Comparison of ENCODE assay signal across 23 cellular contexts in the genomic region with DNA sequence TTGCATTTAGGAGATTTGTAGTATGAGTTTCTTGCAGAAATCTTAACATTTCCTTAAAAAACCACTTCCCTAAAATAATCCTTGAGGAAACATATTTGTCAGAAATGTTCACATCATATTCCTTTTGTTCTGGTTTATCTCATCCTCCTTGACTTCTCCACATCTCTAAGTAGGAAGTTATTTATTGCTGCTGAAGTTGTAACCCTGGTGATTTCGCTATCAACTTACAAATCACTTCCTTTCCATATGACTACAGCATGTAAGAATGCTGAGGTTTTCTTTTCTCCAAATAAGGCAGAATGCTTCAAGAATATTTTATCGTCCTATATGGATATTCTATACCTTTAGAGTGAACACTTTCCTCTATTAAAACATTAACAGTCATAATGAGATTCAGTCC.
DNase-seq lines count a peak whose midpoint lies in the region; ATAC-seq, FAIRE-seq and TF ChIP-seq lines count a peak whose summit lies in the region.
"Had no signal": no experiment of that assay in that cellular context is flagged by ENCODE, and none has a peak within 500 bp of the region (broad histone marks: within the 10 kb centered on the region; RNA-seq: fewer than 3 reads in every experiment).

No MANE protein-coding gene starts in this region.

- H3K79me2 ChIP-seq in endothelial cell of umbilical vein (ENCODE audit: control insufficient read depth, insufficient read depth, low read length) = no peaks in the 10 kb centered on the region
- no peaks in the 10 kb centered on the region for H3K79me2 ChIP-seq in mesendoderm (ENCODE audit: control insufficient read depth, insufficient read depth, low read length)

- H3K56ac ChIP-seq in mesendoderm (ENCODE audit: low read length) = no peak overlapping the region

- H3K4me1 ChIP-seq in endothelial cell of umbilical vein (ENCODE audit: control insufficient read depth, extremely low read depth, insufficient read depth, low read length) = peaks cover 33% of the 10 kb centered on the region
- no peaks in the 10 kb centered on the region for H3K4me1 ChIP-seq in mesendoderm (ENCODE audit: control insufficient read depth, low read depth, low read length)
- no peaks in the 10 kb centered on the region for H3K4me1 ChIP-seq in mucosa of descending colon (ENCODE audit: low read depth)
- H3K4me1 ChIP-seq: colonic mucosa had no signal

- H2BK120ac ChIP-seq in mesendoderm (ENCODE audit: low read depth, low read length) = no peak overlapping the region

- ATAC-seq in mucosa of descending colon (no peak), GM21515 (IDR thresholded peaks at IDR 0.05; ENCODE audit: unreplicated experiment) (no peak)
- ATAC-seq: activated naive CD8-positive, alpha-beta T cell treated with anti-CD3 and anti-CD28 coated beads, Interleukin-2, amount 50 U/mL, for 24 hours; esophagus mucosa; stimulated activated memory B cell treated with anti-CD40 and anti-IgM and Interleukin-4, amounts not matched to agents 10 μg/mL and 1 μg/mL and 100 μg/mL, for 72 hours had no signal

- no peak overlapping the region for H2BK5ac ChIP-seq in mesendoderm (ENCODE audit: low read length)

- H3K27me3 ChIP-seq in endothelial cell of umbilical vein (ENCODE audit: control insufficient read depth in 2 of 2, insufficient read depth in 2 of 2, low read length in 2 of 2) (no peaks in the 10 kb centered on the region), mesendoderm (ENCODE audit: insufficient read depth, low read length, poor library complexity) (no peaks in the 10 kb centered on the region)
- H3K27me3 ChIP-seq: colonic mucosa had no signal

- H4K5ac ChIP-seq in mesendoderm (ENCODE audit: low read length) = no peak overlapping the region

- H3K23ac ChIP-seq in mesendoderm (ENCODE audit: low read length) = no peak overlapping the region

- H3K9me1 ChIP-seq in endothelial cell of umbilical vein (replicated peaks; ENCODE audit: control insufficient read depth, extremely low read depth, insufficient read depth, low read length) = no peaks in the 10 kb centered on the region

- TF ChIP-seq POLR2A in endothelial cell of umbilical vein (IDR thresholded peaks at IDR 0.05; ENCODE audit: low read depth, low read length) = peak; percentile 61

- H3K27ac ChIP-seq in endothelial cell of umbilical vein (ENCODE audit: insufficient read depth, low read depth, low read length) (peak overlapping the region; percentile 82), mesendoderm (ENCODE audit: low read depth, low read length) (no peak overlapping the region)
- H3K27ac ChIP-seq: colonic mucosa, skin epidermis had no signal

- no TSS peak for BruUV-seq in endothelial cell of umbilical vein (replicated peaks; lab: Mats Ljungman, UMichigan)

- FAIRE-seq in RCC 7860 (lab: Jason Lieb, UNC) (no peak), endothelial cell of umbilical vein (lab: Jason Lieb, UNC) (peak; percentile 84)
- FAIRE-seq: GM18507 had no signal

- no peak overlapping the region for H2AK5ac ChIP-seq in mesendoderm (ENCODE audit: low read length)

- DNase-seq in Daoy (ENCODE audit: low read depth) (peak; percentile 2), RCC 7860 (ENCODE audit: low spot score) (peak; percentile 58), endothelial cell of umbilical vein (ENCODE audit: low read depth, low spot score) (peak; percentile 92), mesendoderm (peak; percentile 82), mucosa of descending colon (no peak), NCI-H1417 (lab: John Stamatoyannopoulos, UW) (no peak), iPS-NIHi7 (ENCODE audit: extremely low spot score) (no peak)
- DNase-seq: activated CD4-positive, alpha-beta T cell treated with anti-CD3 and anti-CD28 coated beads, Interleukin-2, amount 10 ng/mL, durations not matched to agents 7 days and 5 days; activated naive CD8-positive, alpha-beta T cell treated with anti-CD3 and anti-CD28 coated beads, Interleukin-2, amount 50 U/mL, for 24 hours; activated T-cell treated with anti-CD3 and anti-CD28 coated beads, Interleukin-2, amount 50 U/mL, for 48 hours; Calu3; colonic mucosa; NCI-H1105; NK-92 treated with Interleukin-12 subunit alpha and Interleukin-12 subunit beta, amount 100 ng/mL, for 24 hours; nucleus accumbens; SIG-M5; T1000; trophoblast cell had no signal

- no CpG with 5 or more reads among the region's 2 CpGs for WGBS in mesendoderm (ENCODE audit: extremely low coverage, insufficient coverage, low lambda C conversion rate)

- CTCF ChIA-PET in endothelial cell of umbilical vein (lab: Charles Lee) = interaction anchor here (1.3 to 4.6 kb wide), 2 partner anchors 12 to 20 kb away, joined by 5 to 59 read pairs; no protein-coding TSS in a partner anchor

- dilution Hi-C loops in endothelial cell of umbilical vein (cut with MboI; ENCODE audit: extremely low pct_ligation_motif_present, low sequenced_read_pairs) = no loop called here

- H3K79me1 ChIP-seq in mesendoderm (ENCODE audit: low read length) = no peaks in the 10 kb centered on the region

- no peaks in the 10 kb centered on the region for H3K36me3 ChIP-seq in endothelial cell of umbilical vein (ENCODE audit: control insufficient read depth in 2 of 2, extremely low read depth in 1 of 2, insufficient read depth in 2 of 2, low read length in 2 of 2)
- no peaks in the 10 kb centered on the region for H3K36me3 ChIP-seq in mesendoderm (ENCODE audit: control insufficient read depth, insufficient read depth, low read length)
- no peaks in the 10 kb centered on the region for H3K36me3 ChIP-seq in mucosa of descending colon (ENCODE audit: low read depth)
- H3K36me3 ChIP-seq: colonic mucosa had no signal

- H3K9ac ChIP-seq in endothelial cell of umbilical vein (replicated peaks; ENCODE audit: extremely low read depth, insufficient read depth, low read length) = peak overlapping the region; percentile 73
- no peak overlapping the region for H3K9ac ChIP-seq in mesendoderm (ENCODE audit: low read length)

- H4K8ac ChIP-seq in mesendoderm (ENCODE audit: low read depth, low read length) = no peak overlapping the region

- POLR2A ChIA-PET in endothelial cell of umbilical vein (lab: Charles Lee) = no interaction called here

- H3K4me3 ChIP-seq in endothelial cell of umbilical vein (replicated peaks in 1 of 3; ENCODE audit: insufficient read depth in 1 of 3, low read depth in 1 of 3, low read length in 3 of 3) = peak overlapping the region in 1 of 3 experiments; percentile 19
- no peak overlapping the region for H3K4me3 ChIP-seq in mesendoderm (ENCODE audit: low read length)
- no peak overlapping the region for H3K4me3 ChIP-seq in mucosa of descending colon
- H3K4me3 ChIP-seq: colonic mucosa, skin epidermis had no signal

- no peak for TF ChIP-seq CTCF in endothelial cell of umbilical vein (IDR thresholded peaks at IDR 0.05; ENCODE audit: extremely low read depth in 1 of 2, insufficient read depth in 1 of 2, low read depth in 1 of 2, low read length in 2 of 2)
- TF ChIP-seq CTCF in mucosa of descending colon (IDR thresholded peaks at IDR 0.05) = no peak

- H2AFZ ChIP-seq in endothelial cell of umbilical vein (ENCODE audit: low read depth, low read length) = no peak overlapping the region

- intact Hi-C loops in endothelial cell of umbilical vein (cut with micrococcal nuclease) (loop anchor here (1.0 to 2.0 kb wide), 7 partner anchors 8 to 1716 kb away; no protein-coding TSS in a partner anchor), mucosa of descending colon (cut with DNase I, micrococcal nuclease) (no loop called here)

- H2BK15ac ChIP-seq in mesendoderm (replicated peaks; ENCODE audit: low read depth) = no peak overlapping the region

- H3K4me2 ChIP-seq in endothelial cell of umbilical vein (ENCODE audit: insufficient read depth, low read length) = peak overlapping the region; percentile 77
- H3K4me2 ChIP-seq in mesendoderm (ENCODE audit: low read length) = no peak overlapping the region

- H3K18ac ChIP-seq in mesendoderm (ENCODE audit: low read length) = no peak overlapping the region

- no peak overlapping the region for H3K4ac ChIP-seq in mesendoderm (ENCODE audit: low read depth, low read length)

- H4K20me1 ChIP-seq in endothelial cell of umbilical vein (replicated peaks; ENCODE audit: control insufficient read depth, extremely low read depth, insufficient read depth, low read length) = no peaks in the 10 kb centered on the region

- no peaks in the 10 kb centered on the region for H3K9me3 ChIP-seq in endothelial cell of umbilical vein (replicated peaks; ENCODE audit: control insufficient read depth, insufficient read depth, low read length)
- H3K9me3 ChIP-seq in mucosa of descending colon = no peaks in the 10 kb centered on the region
- H3K9me3 ChIP-seq: colonic mucosa had no signal

TF ChIP-seq in endothelial cell of umbilical vein, 7 proteins besides CTCF, POLR2A, EP300 and RAD21:
- no peak for TF ChIP-seq MYC (IDR thresholded peaks at IDR 0.05; ENCODE audit: low read depth, low read length)
- TF ChIP-seq, protein P1, sequence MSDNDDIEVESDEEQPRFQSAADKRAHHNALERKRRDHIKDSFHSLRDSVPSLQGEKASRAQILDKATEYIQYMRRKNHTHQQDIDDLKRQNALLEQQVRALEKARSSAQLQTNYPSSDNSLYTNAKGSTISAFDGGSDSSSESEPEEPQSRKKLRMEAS (IDR thresholded peaks at IDR 0.05; ENCODE audit: insufficient read depth, insufficient read length) = no peak
- TF ChIP-seq EZH2 (IDR thresholded peaks at IDR 0.05; ENCODE audit: borderline replicate concordance, low read depth, low read length, severe bottlenecking) = no peak
- peak; percentile 62 for TF ChIP-seq FOS (IDR thresholded peaks at IDR 0.05; ENCODE audit: borderline replicate concordance, insufficient read depth, low read length)
- TF ChIP-seq JUN (IDR thresholded peaks at IDR 0.05; ENCODE audit: borderline replicate concordance, insufficient read depth, insufficient read length, low read depth) = peak; percentile 96
- peak; percentile 56 for TF ChIP-seq POLR2AphosphoS5 (IDR thresholded peaks at IDR 0.05; ENCODE audit: insufficient read depth, low read depth, low read length)
- TF ChIP-seq GATA2 (IDR thresholded peaks at IDR 0.05; ENCODE audit: insufficient read depth, insufficient read length, low read depth, low read length) = peak; percentile 89

Comparison
In these comparisons a context has a peak if more than half of its experiments do, and no peak if none do; other contexts are left out.
1. DNase-seq: peak in Daoy (single experiment), RCC 7860 (single experiment), endothelial cell of umbilical vein (single experiment) and mesendoderm (single experiment); none in mucosa of descending colon (0 of 3), NCI-H1417 (0 of 3) and iPS-NIHi7 (single experiment).